Comparison of ENCODE assay signal across 19 cellular contexts in the genomic region with DNA sequence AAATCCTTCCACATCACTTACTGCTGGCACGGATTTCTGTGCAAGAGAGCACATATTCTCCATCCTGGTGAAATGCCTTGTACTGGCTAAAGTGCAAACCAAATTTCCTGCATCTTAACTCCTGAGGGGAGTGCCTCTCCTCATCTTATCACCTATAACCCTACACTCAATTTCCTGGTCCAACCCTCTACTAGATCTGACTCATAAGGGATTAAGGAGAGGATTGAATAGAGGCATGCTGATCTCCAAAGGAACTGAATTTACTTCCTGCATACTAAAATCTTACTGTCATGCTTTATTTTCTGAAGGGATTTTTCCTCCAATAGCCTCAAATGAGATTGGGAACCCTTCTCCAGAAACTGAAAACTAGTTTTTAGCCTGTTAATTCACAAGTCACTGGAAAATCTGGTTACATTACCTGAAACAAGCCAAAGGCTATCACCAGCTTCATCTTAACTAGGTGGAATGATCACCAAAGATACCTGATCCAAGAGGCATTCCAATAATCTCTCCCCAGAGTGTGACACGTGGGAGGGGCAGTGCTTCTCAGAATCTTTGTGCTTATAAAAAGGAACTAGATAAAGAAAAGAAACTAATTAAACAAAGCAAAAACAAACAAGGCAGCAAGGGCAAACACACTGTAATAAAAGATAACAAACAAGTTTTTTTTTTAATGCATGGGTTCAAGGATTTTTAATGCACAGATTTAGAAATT.
DNase-seq lines count a peak whose midpoint lies in the region; TF ChIP-seq lines count a peak whose summit lies in the region.
"Had no signal": no experiment of that assay in that cellular context is flagged by ENCODE, and none has a peak within 500 bp of the region (broad histone marks: within the 10 kb centered on the region; RNA-seq: fewer than 3 reads in every experiment).

No MANE protein-coding gene starts in this region.

- CTCF ChIA-PET in CD8-positive, alpha-beta memory T cell (lab: Charles Lee) = no interaction called here

- H3K36me3 ChIP-seq in CD8-positive, alpha-beta memory T cell (ENCODE audit: insufficient read depth, low read length) = no peaks in the 10 kb centered on the region
- H3K36me3 ChIP-seq: heart left ventricle had no signal

- peak overlapping the region; percentile 45 for H3K27ac ChIP-seq in 22Rv1
- H3K27ac ChIP-seq in CD8-positive, alpha-beta memory T cell (ENCODE audit: low read depth, low read length) = no peak overlapping the region
- H3K27ac ChIP-seq: heart left ventricle had no signal

- H3K27me3 Mint-ChIP-seq in CD8-positive, alpha-beta memory T cell = peaks cover 4% of the 10 kb centered on the region in 2 donors
- H3K27me3 Mint-ChIP-seq: activated CD8-positive, alpha-beta T cell treated with anti-CD3 and anti-CD28 coated beads for 36 hours; brain had no signal

- no peak overlapping the region for H3K27ac Mint-ChIP-seq in CD8-positive, alpha-beta memory T cell
- H3K27ac Mint-ChIP-seq: activated CD8-positive, alpha-beta T cell treated with anti-CD3 and anti-CD28 coated beads for 36 hours; activated naive CD4-positive, alpha-beta T cell treated with anti-CD3 and anti-CD28 coated beads, Interleukin-2, amount 50 U/mL, for 72 hours; nephron progenitor cell had no signal

- H3K4me3 Mint-ChIP-seq in CD8-positive, alpha-beta memory T cell = no peak overlapping the region
- H3K4me3 Mint-ChIP-seq: activated CD8-positive, alpha-beta T cell treated with anti-CD3 and anti-CD28 coated beads for 36 hours; nephron progenitor cell had no signal

- H3K9me3 ChIP-seq in CD8-positive, alpha-beta memory T cell (ENCODE audit: low read length) = no peaks in the 10 kb centered on the region
- H3K9me3 ChIP-seq: heart left ventricle had no signal

- peaks cover 0 to 3% (median 0%) of the 10 kb centered on the region in 5 donors for H3K9me3 Mint-ChIP-seq in CD8-positive, alpha-beta memory T cell
- H3K9me3 Mint-ChIP-seq: activated CD8-positive, alpha-beta T cell treated with anti-CD3 and anti-CD28 coated beads for 36 hours; activated naive CD4-positive, alpha-beta T cell treated with anti-CD3 and anti-CD28 coated beads, Interleukin-2, amount 50 U/mL, for 72 hours; brain; nephron progenitor cell had no signal

- DNase-seq in HS-5 (ENCODE audit: low read depth) (peak; percentile 4), amniotic epithelial cell (ENCODE audit: low read depth) (peak; percentile 2), iris pigment epithelial cell (ENCODE audit: low read depth) (peak; percentile 3), UCSD-AML1 (lab: John Stamatoyannopoulos, UW; ENCODE audit: unreplicated experiment) (no peak), NCI-H2227 (lab: John Stamatoyannopoulos, UW; ENCODE audit: unreplicated experiment) (no peak), SW 1271 (lab: John Stamatoyannopoulos, UW) (no peak)
- no peak for DNase-seq in CD8-positive, alpha-beta memory T cell
- DNase-seq: activated CD8-positive, alpha-beta T cell treated with anti-CD3 and anti-CD28 coated beads for 36 hours; activated T-cell treated with anti-CD3 and anti-CD28 coated beads, Interleukin-2, amount 50 U/mL, for 48 hours; DND-41; heart left ventricle; islet precursor cell; NCI-H2107; nephron progenitor cell; RPMI8226; stimulated activated naive CD4-positive, alpha-beta T cell treated with Interleukin-2 at 50 U/mL for 16 hours had no signal

- no peak overlapping the region for H3K4me3 ChIP-seq in CD8-positive, alpha-beta memory T cell (ENCODE audit: low read length)
- H3K4me3 ChIP-seq: heart left ventricle had no signal

- POLR2A ChIA-PET in CD8-positive, alpha-beta memory T cell (lab: Charles Lee) = no interaction called here

- H3K27me3 ChIP-seq in CD8-positive, alpha-beta memory T cell (ENCODE audit: insufficient read depth, low read length, poor library complexity, severe bottlenecking) = no peaks in the 10 kb centered on the region
- H3K27me3 ChIP-seq: heart left ventricle had no signal

- TF ChIP-seq CTCF in 22Rv1 (IDR thresholded peaks at IDR 0.05) = no peak

- H3K36me3 Mint-ChIP-seq in CD8-positive, alpha-beta memory T cell = no peaks in the 10 kb centered on the region
- H3K36me3 Mint-ChIP-seq: activated naive CD4-positive, alpha-beta T cell treated with anti-CD3 and anti-CD28 coated beads, Interleukin-2, amount 50 U/mL, for 72 hours; brain had no signal

- no peaks in the 10 kb centered on the region for H3K4me1 Mint-ChIP-seq in CD8-positive, alpha-beta memory T cell
- H3K4me1 Mint-ChIP-seq: nephron progenitor cell had no signal

- no peaks in the 10 kb centered on the region for H3K4me1 ChIP-seq in CD8-positive, alpha-beta memory T cell (ENCODE audit: insufficient read depth, low read length)
- H3K4me1 ChIP-seq: heart left ventricle had no signal

Comparison
In these comparisons a context has a peak if more than half of its experiments do, and no peak if none do; other contexts are left out.
1. DNase-seq: peak in HS-5 (single experiment), amniotic epithelial cell (single experiment) and iris pigment epithelial cell (single experiment); none in UCSD-AML1 (single experiment), CD8-positive, alpha-beta memory T cell (0 of 5), NCI-H2227 (single experiment) and SW 1271 (0 of 2).